13 cellular contexts compared by ENCODE assay signal in genomic region chr4:5959221-5959982, GRCh38.
"Had no signal": no experiment of that assay in that cellular context is flagged by ENCODE, and none has a peak within 500 bp of the region (broad histone marks: within the 10 kb centered on the region; RNA-seq: fewer than 3 reads in every experiment).

No MANE protein-coding gene starts in this region.

- H3K36me3 Mint-ChIP-seq: natural killer cell had no signal

- H3K4me1 Mint-ChIP-seq: activated naive CD8-positive, alpha-beta T cell treated with anti-CD3 and anti-CD28 coated beads, Interleukin-2, amount 50 U/mL, for 24 hours; natural killer cell had no signal

- DNase-seq: activated CD4-positive, alpha-beta T cell treated with anti-CD3 and anti-CD28 coated beads, Interleukin-2, amount 50 U/mL, for 1 hour; activated CD8-positive, alpha-beta memory T cell treated with anti-CD3 and anti-CD28 coated beads for 24 hours; activated naive CD4-positive, alpha-beta T cell treated with anti-CD3 and anti-CD28 coated beads for 36 hours; activated naive CD8-positive, alpha-beta T cell treated with anti-CD3 and anti-CD28 coated beads, Interleukin-2, amount 50 U/mL, for 24 hours; activated T-cell treated with anti-CD3 and anti-CD28 coated beads for 4 hours; aorta; cerebellar nuclear complex; dermis blood vessel endothelial cell; heart right ventricle; left lung; natural killer cell; spleen had no signal

- H3K9me3 Mint-ChIP-seq: activated naive CD4-positive, alpha-beta T cell treated with anti-CD3 and anti-CD28 coated beads for 36 hours; activated naive CD8-positive, alpha-beta T cell treated with anti-CD3 and anti-CD28 coated beads, Interleukin-2, amount 50 U/mL, for 24 hours; natural killer cell had no signal

- ATAC-seq: activated naive CD8-positive, alpha-beta T cell treated with anti-CD3 and anti-CD28 coated beads, Interleukin-2, amount 50 U/mL, for 24 hours; heart right ventricle; left lung; natural killer cell; right lobe of liver had no signal

- H3K4me3 Mint-ChIP-seq: activated naive CD4-positive, alpha-beta T cell treated with anti-CD3 and anti-CD28 coated beads for 36 hours; activated naive CD8-positive, alpha-beta T cell treated with anti-CD3 and anti-CD28 coated beads, Interleukin-2, amount 50 U/mL, for 24 hours; natural killer cell had no signal

- H3K27ac Mint-ChIP-seq: activated naive CD4-positive, alpha-beta T cell treated with anti-CD3 and anti-CD28 coated beads for 36 hours; activated naive CD8-positive, alpha-beta T cell treated with anti-CD3 and anti-CD28 coated beads, Interleukin-2, amount 50 U/mL, for 24 hours; natural killer cell had no signal
